Comparison of ENCODE assay signal across 2 cellular contexts in the genomic region with DNA sequence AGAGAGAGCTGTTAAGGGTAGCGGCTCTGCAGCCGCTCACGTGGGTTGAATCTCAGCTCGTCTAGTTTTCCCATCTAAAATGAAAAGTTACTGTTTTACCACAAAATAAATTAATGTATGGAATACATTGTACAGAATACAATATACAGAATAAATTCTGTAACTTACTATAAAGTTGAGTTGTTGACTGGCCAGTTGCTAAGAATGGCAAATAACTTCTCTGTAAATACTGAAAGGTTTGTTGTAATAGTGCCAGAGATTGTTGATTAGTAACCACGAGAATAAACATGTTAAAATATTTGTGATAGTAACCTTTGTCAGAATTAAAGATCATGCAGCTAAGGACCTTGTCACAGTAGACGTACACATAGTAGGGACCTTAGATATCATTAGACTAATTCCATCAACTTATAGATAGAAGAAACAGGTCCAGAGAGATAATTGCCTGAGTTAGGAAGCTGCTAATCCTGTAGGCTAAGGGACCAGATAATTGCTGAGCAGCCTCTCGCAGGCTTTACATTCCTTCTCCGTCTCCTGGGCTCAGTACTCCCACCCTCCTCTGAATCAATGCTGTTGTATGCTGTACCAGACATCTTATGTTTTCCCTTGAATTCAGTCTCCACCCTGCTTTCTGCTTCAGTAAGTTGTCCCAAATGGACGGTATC.
TF ChIP-seq lines count a peak whose summit lies in the region.

No MANE protein-coding gene starts in this region.

TF ChIP-seq in A549, 52 proteins besides CTCF, POLR2A, EP300 and RAD21:
- TF ChIP-seq ESRRA (IDR thresholded peaks at IDR 0.05; ENCODE audit: borderline replicate concordance, low read length) (no peak), KDM1A (IDR thresholded peaks at IDR 0.05; ENCODE audit: low read depth) (no peak), NR3C1 (IDR thresholded peaks at IDR 0.05) (no peak), POLR2AphosphoS2 (conservative IDR thresholded peaks at IDR 0.05; ENCODE audit: low read length) (no peak)
- TF ChIP-seq, protein P1, sequence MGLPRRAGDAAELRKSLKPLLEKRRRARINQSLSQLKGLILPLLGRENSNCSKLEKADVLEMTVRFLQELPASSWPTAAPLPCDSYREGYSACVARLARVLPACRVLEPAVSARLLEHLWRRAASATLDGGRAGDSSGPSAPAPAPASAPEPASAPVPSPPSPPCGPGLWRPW (IDR thresholded peaks at IDR 0.05): no peak
- TF ChIP-seq, protein P2, sequence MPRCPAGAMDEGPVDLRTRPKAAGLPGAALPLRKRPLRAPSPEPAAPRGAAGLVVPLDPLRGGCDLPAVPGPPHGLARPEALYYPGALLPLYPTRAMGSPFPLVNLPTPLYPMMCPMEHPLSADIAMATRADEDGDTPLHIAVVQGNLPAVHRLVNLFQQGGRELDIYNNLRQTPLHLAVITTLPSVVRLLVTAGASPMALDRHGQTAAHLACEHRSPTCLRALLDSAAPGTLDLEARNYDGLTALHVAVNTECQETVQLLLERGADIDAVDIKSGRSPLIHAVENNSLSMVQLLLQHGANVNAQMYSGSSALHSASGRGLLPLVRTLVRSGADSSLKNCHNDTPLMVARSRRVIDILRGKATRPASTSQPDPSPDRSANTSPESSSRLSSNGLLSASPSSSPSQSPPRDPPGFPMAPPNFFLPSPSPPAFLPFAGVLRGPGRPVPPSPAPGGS (IDR thresholded peaks at IDR 0.05): no peak

TF ChIP-seq in K562, 482 proteins besides CTCF, POLR2A, EP300 and RAD21:
- 0 out of 2 replicates have a peak, but pooled peaks have one; percentile 34 for TF ChIP-seq FOSL1 (tag; conservative IDR thresholded peaks at IDR 0.05)
- TF ChIP-seq FOXJ2 (tag; IDR thresholded peaks at IDR 0.05): peak; percentile 93
- no peak for TF ChIP-seq ZBTB8A (IDR thresholded peaks at IDR 0.05; ENCODE audit: partially characterized antibody)
- peak; percentile 52 to 56 for TF ChIP-seq NRF1 (conservative IDR thresholded peaks at IDR 0.05 in 1 of 2, IDR thresholded peaks at IDR 0.05 in 1 of 2)
- TF ChIP-seq CBX1 (IDR thresholded peaks at IDR 0.05; ENCODE audit: low read depth): no peak
- 0 out of 3 replicates have a peak, but pooled peaks of 1 of the 2 experiments have one; percentile 9 for TF ChIP-seq CBX3 (IDR thresholded peaks at IDR 0.05; ENCODE audit: borderline replicate concordance in 1 of 2, low read length in 2 of 2)
- TF ChIP-seq ELF2 (CRISPR knock-in tag; IDR thresholded peaks at IDR 0.05): 0 out of 2 replicates have a peak, but pooled peaks have one; percentile 12
- TF ChIP-seq, protein P3, sequence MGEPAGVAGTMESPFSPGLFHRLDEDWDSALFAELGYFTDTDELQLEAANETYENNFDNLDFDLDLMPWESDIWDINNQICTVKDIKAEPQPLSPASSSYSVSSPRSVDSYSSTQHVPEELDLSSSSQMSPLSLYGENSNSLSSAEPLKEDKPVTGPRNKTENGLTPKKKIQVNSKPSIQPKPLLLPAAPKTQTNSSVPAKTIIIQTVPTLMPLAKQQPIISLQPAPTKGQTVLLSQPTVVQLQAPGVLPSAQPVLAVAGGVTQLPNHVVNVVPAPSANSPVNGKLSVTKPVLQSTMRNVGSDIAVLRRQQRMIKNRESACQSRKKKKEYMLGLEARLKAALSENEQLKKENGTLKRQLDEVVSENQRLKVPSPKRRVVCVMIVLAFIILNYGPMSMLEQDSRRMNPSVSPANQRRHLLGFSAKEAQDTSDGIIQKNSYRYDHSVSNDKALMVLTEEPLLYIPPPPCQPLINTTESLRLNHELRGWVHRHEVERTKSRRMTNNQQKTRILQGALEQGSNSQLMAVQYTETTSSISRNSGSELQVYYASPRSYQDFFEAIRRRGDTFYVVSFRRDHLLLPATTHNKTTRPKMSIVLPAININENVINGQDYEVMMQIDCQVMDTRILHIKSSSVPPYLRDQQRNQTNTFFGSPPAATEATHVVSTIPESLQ (CRISPR knock-in tag; IDR thresholded peaks at IDR 0.05): 0 out of 2 replicates have a peak, but pooled peaks have one; percentile 52
- TF ChIP-seq TAF7 (tag; IDR thresholded peaks at IDR 0.05): no peak
- TF ChIP-seq HDAC1 (IDR thresholded peaks at IDR 0.05): 0 out of 4 replicates have a peak, but pooled peaks of 1 of the 2 experiments have one; percentile 48
- TF ChIP-seq DPF2 (IDR thresholded peaks at IDR 0.05): peak; percentile 53; the same call in 1 of the 2 replicates
- TF ChIP-seq ZKSCAN1 (IDR thresholded peaks at IDR 0.05; ENCODE audit: low read depth, low read length): peak; percentile 84
- 0 out of 2 replicates have a peak, but pooled peaks have one; percentile 12 for TF ChIP-seq GATA2 (CRISPR knock-in tag; IDR thresholded peaks at IDR 0.05)
- TF ChIP-seq HDAC8 (tag; IDR thresholded peaks at IDR 0.05): no peak
- 0 out of 4 replicates have a peak, but pooled peaks of 1 of the 2 experiments have one; percentile 32 for TF ChIP-seq FOXA3 (CRISPR knock-in tag; conservative IDR thresholded peaks at IDR 0.05 in 1 of 2, IDR thresholded peaks at IDR 0.05 in 1 of 2)
- TF ChIP-seq ZNF184 (CRISPR knock-in tag; IDR thresholded peaks at IDR 0.05): no peak
- TF ChIP-seq NFIC (IDR thresholded peaks at IDR 0.05): peak; percentile 29; the same call in 1 of the 2 replicates
- TF ChIP-seq THRAP3 (IDR thresholded peaks at IDR 0.05; ENCODE audit: borderline replicate concordance): 0 out of 2 replicates have a peak, but pooled peaks have one; percentile 24
- 0 out of 2 replicates have a peak, but pooled peaks have one; percentile 3 for TF ChIP-seq MYC (IDR thresholded peaks at IDR 0.05; ENCODE audit: low read depth, low read length)
- TF ChIP-seq MYC (CRISPR knock-in tag; IDR thresholded peaks at IDR 0.05; ENCODE audit: borderline replicate concordance, low read depth): no peak
- 0 out of 2 replicates have a peak, but pooled peaks have one; percentile 40 for TF ChIP-seq SMARCA4 (IDR thresholded peaks at IDR 0.05)
- TF ChIP-seq, protein P4, sequence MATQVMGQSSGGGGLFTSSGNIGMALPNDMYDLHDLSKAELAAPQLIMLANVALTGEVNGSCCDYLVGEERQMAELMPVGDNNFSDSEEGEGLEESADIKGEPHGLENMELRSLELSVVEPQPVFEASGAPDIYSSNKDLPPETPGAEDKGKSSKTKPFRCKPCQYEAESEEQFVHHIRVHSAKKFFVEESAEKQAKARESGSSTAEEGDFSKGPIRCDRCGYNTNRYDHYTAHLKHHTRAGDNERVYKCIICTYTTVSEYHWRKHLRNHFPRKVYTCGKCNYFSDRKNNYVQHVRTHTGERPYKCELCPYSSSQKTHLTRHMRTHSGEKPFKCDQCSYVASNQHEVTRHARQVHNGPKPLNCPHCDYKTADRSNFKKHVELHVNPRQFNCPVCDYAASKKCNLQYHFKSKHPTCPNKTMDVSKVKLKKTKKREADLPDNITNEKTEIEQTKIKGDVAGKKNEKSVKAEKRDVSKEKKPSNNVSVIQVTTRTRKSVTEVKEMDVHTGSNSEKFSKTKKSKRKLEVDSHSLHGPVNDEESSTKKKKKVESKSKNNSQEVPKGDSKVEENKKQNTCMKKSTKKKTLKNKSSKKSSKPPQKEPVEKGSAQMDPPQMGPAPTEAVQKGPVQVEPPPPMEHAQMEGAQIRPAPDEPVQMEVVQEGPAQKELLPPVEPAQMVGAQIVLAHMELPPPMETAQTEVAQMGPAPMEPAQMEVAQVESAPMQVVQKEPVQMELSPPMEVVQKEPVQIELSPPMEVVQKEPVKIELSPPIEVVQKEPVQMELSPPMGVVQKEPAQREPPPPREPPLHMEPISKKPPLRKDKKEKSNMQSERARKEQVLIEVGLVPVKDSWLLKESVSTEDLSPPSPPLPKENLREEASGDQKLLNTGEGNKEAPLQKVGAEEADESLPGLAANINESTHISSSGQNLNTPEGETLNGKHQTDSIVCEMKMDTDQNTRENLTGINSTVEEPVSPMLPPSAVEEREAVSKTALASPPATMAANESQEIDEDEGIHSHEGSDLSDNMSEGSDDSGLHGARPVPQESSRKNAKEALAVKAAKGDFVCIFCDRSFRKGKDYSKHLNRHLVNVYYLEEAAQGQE (CRISPR knock-in tag; IDR thresholded peaks at IDR 0.05; ENCODE audit: low read depth): no peak
TF ChIP-seq in K562: peak in this region for 15.
